ENCODE assay signal across 8 cellular contexts in genomic region chr10:5873515-5873995, GRCh38. TPM values are rescaled to one million over a fixed set of nuclear protein-coding genes. Genes with fewer than 3 reads are reported as not detected.
DNase-seq lines count a peak whose midpoint lies in the region; ATAC-seq and TF ChIP-seq lines count a peak whose summit lies in the region.

No MANE protein-coding gene starts in this region.

- CTCF ChIA-PET in SK-N-SH (lab: Yijun Ruan, JAX), result interaction anchor here (0.7 to 3.4 kb wide), 12 partner anchors 10 to 244 kb away, joined by 3 to 13 read pairs (median 3); no protein-coding TSS in a partner anchor

- TF ChIP-seq RAD21 in SK-N-SH (IDR thresholded peaks at IDR 0.05; ENCODE audit: low read length), result peak; percentile 71

- intact Hi-C loops in head of caudate nucleus (cut with DNase I), result loop anchor here (2.0 kb wide), 1 partner anchor 61 kb away; the partner anchor contains the start of gene GDI2

- H3K9me3 Mint-ChIP-seq in activated naive CD4-positive, alpha-beta T cell treated with anti-CD3 and anti-CD28 coated beads, Interleukin-2, amount 50 U/mL, for 72 hours, result peaks cover 0 to 2% of the 10 kb centered on the region in 2 donors

- no peaks in the 10 kb centered on the region for H3K9me3 ChIP-seq in SK-N-SH

- H3K27ac Mint-ChIP-seq in activated naive CD4-positive, alpha-beta T cell treated with anti-CD3 and anti-CD28 coated beads, Interleukin-2, amount 50 U/mL, for 72 hours, result no peak overlapping the region

- no peak overlapping the region for H2AFZ ChIP-seq in SK-N-SH (ENCODE audit: low read depth)

- H3K27ac ChIP-seq in SK-N-SH (ENCODE audit: low read depth in 2 of 2, low read length in 1 of 2), result no peak overlapping the region

- H3K9ac ChIP-seq in SK-N-SH, result no peak overlapping the region

- no peaks in the 10 kb centered on the region for H4K20me1 ChIP-seq in SK-N-SH (ENCODE audit: insufficient read depth)

- peak; percentile 78 for TF ChIP-seq CTCF in SK-N-SH (IDR thresholded peaks at IDR 0.05)

- H3K36me3 Mint-ChIP-seq in activated naive CD4-positive, alpha-beta T cell treated with anti-CD3 and anti-CD28 coated beads, Interleukin-2, amount 50 U/mL, for 72 hours, result peaks cover 6 to 7% of the 10 kb centered on the region in 2 donors

- POLR2A ChIA-PET in SK-N-SH (lab: Yijun Ruan, JAX), result interaction anchor here (0.6 to 0.8 kb wide), 4 partner anchors 15 to 192 kb away, joined by 3 to 4 read pairs (median 3); no protein-coding TSS in a partner anchor

- peaks cover 20% of the 10 kb centered on the region for H3F3A ChIP-seq in SK-N-SH (replicated peaks; ENCODE audit: insufficient read depth)

- H3K4me1 ChIP-seq in SK-N-SH (ENCODE audit: control insufficient read depth in 1 of 2, insufficient read depth in 2 of 2, low read depth in 1 of 2, low read length in 1 of 2), result peaks cover 8 to 14% of the 10 kb centered on the region in 2 experiments; a peak in 2 of 4 replicates

- WGBS in SK-N-SH (ENCODE audit: low lambda C conversion rate), result 58% methylated on average over 9 of the region's 9 CpGs

- peak; percentile 85 for ATAC-seq in GM21576 (IDR thresholded peaks at IDR 0.05; ENCODE audit: unreplicated experiment)
- ATAC-seq in activated naive CD4-positive, alpha-beta T cell treated with anti-CD3 and anti-CD28 coated beads, Interleukin-2, amount 50 U/mL, for 72 hours, result peak; percentile 82 to 84

- H3K4me2 ChIP-seq in SK-N-SH, result no peak overlapping the region

- no peaks in the 10 kb centered on the region for H3K27me3 ChIP-seq in SK-N-SH (ENCODE audit: insufficient read depth)

- no peak for TF ChIP-seq EP300 in SK-N-SH (IDR thresholded peaks at IDR 0.05; ENCODE audit: borderline replicate concordance in 1 of 2, low read depth in 1 of 2, low read length in 1 of 2)

- H3K36me3 ChIP-seq in SK-N-SH (replicated peaks in 1 of 2; ENCODE audit: control insufficient read depth in 1 of 2, insufficient read depth in 2 of 2, low read length in 1 of 2), result peaks cover 12 to 14% of the 10 kb centered on the region in 2 experiments

- no peaks in the 10 kb centered on the region for H3K79me2 ChIP-seq in SK-N-SH (ENCODE audit: insufficient read depth)

- DNase-seq in Daoy (ENCODE audit: low read depth) (peak; percentile 32), Kasumi-1 (lab: John Stamatoyannopoulos, UW) (peak; percentile 94 to 98), SK-N-SH (peak; percentile 81), head of caudate nucleus (peak in 41 of 42 donors; percentile 23 to 92 (median 73)), putamen (ENCODE audit: low spot score) (peak; percentile 82), cortex of kidney (lab: John Stamatoyannopoulos, UW) (no peak)
- peak in 1 of 2 donors; percentile 72 for DNase-seq in activated naive CD4-positive, alpha-beta T cell treated with anti-CD3 and anti-CD28 coated beads, Interleukin-2, amount 50 U/mL, for 72 hours (ENCODE audit: low spot score in 2 of 2)

- no peaks in the 10 kb centered on the region for H3K9me2 ChIP-seq in SK-N-SH

- H3K4me3 ChIP-seq in SK-N-SH (ENCODE audit: low read depth in 2 of 2, low read length in 1 of 2), result no peak overlapping the region; a peak in 1 of 4 replicates

TF ChIP-seq in SK-N-SH, 30 proteins besides CTCF, POLR2A, EP300 and RAD21:
- TF ChIP-seq SMC3 (IDR thresholded peaks at IDR 0.05; ENCODE audit: low read depth, low read length) (peak; percentile 63), TAF1 (IDR thresholded peaks at IDR 0.05; ENCODE audit: borderline replicate concordance, low read depth, low read length) (no peak)

RNA-seq across cellular contexts. Expression of gene ANKRD16, which starts 16.1 kb away (rescaled TPM):
- total RNA-seq in Daoy (2014; rRNA removed; shearing (Covaris generic)), result 3.5 and 7.9 TPM in 2 replicates
- polyA plus RNA-seq in SK-N-SH (2012; rRNA removed), result 9.9 and 11.9 TPM in 2 replicates
- polyA plus RNA-seq in SK-N-SH (2012; cell fraction: cytosol; rRNA removed), result 5.7 and 7.4 TPM in 2 replicates
- polyA plus RNA-seq in SK-N-SH (2012; cell fraction: nucleus; rRNA removed), result 31.9 and 35.4 TPM in 2 replicates
- 1 to 10 TPM; 3.3 to 6.8 TPM for total RNA-seq in activated naive CD4-positive, alpha-beta T cell treated with anti-CD3 and anti-CD28 coated beads, Interleukin-2, amount 50 U/mL, for 72 hours

RNA-seq across cellular contexts. Expression of gene FBH1, which starts 16.5 kb away (rescaled TPM):
- 35.3 and 41.3 TPM in 2 replicates for total RNA-seq in Daoy (2014; rRNA removed; shearing (Covaris generic))
- polyA plus RNA-seq in SK-N-SH (2012; rRNA removed), result 60.9 and 71.9 TPM in 2 replicates
- 51.3 and 57.8 TPM in 2 replicates for polyA plus RNA-seq in SK-N-SH (2012; cell fraction: cytosol; rRNA removed)
- 112 and 143 TPM in 2 replicates for polyA plus RNA-seq in SK-N-SH (2012; cell fraction: nucleus; rRNA removed)
- 10 to 100 TPM; 51.8 to 53.5 TPM for total RNA-seq in activated naive CD4-positive, alpha-beta T cell treated with anti-CD3 and anti-CD28 coated beads, Interleukin-2, amount 50 U/mL, for 72 hours
